Comparison of ENCODE assay signal across 29 cellular contexts in genomic region chr10:24579911-24580310, GRCh38.
DNase-seq lines count a peak whose midpoint lies in the region; ATAC-seq and TF ChIP-seq lines count a peak whose summit lies in the region.
"Had no signal": no experiment of that assay in that cellular context is flagged by ENCODE, and none has a peak within 500 bp of the region (broad histone marks: within the 10 kb centered on the region; RNA-seq: fewer than 3 reads in every experiment).

No MANE protein-coding gene starts in this region.

- H3K27ac ChIP-seq in left ventricle myocardium inferior (replicated peaks), result no peak overlapping the region
- H3K27ac ChIP-seq: ascending aorta, cardiac muscle cell, heart left ventricle, HL-60, right atrium auricular region, VCaP had no signal

- H3K27me3 ChIP-seq in left ventricle myocardium inferior (ENCODE audit: low read depth), result no peaks in the 10 kb centered on the region
- H3K27me3 ChIP-seq: ascending aorta, cardiac muscle cell, heart left ventricle, right atrium auricular region had no signal

- no peak for TF ChIP-seq CTCF in left ventricle myocardium inferior (IDR thresholded peaks at IDR 0.05; ENCODE audit: borderline replicate concordance)

- peaks cover 12% of the 10 kb centered on the region for H3K36me3 ChIP-seq in left ventricle myocardium inferior
- H3K36me3 ChIP-seq: cardiac muscle cell had no signal

- no peaks in the 10 kb centered on the region for H3K9me3 ChIP-seq in left ventricle myocardium inferior (replicated peaks)
- H3K9me3 ChIP-seq: ascending aorta, heart left ventricle, right atrium auricular region had no signal

- no peak overlapping the region for H3K4me3 ChIP-seq in left ventricle myocardium inferior
- H3K4me3 ChIP-seq: ascending aorta, cardiac muscle cell, heart left ventricle, right atrium auricular region had no signal

- ATAC-seq in HG03439 (IDR thresholded peaks at IDR 0.05; ENCODE audit: unreplicated experiment), result no peak
- ATAC-seq: esophagus mucosa; heart left ventricle; stimulated activated naive B cell treated with anti-CD40 and anti-IgM and Interleukin-4, amounts not matched to agents 10 μg/mL and 1 μg/mL and 100 μg/mL, for 72 hours had no signal

- peaks cover 2% of the 10 kb centered on the region for H3K4me1 ChIP-seq in left ventricle myocardium inferior
- H3K4me1 ChIP-seq: ascending aorta, heart left ventricle, right atrium auricular region had no signal

- peak; percentile 13 for DNase-seq in NCI-H82 (lab: John Stamatoyannopoulos, UW)
- DNase-seq in NCI-H82 treated with DMSO at 0.1 percent for 48 hours (lab: John Stamatoyannopoulos, UW; ENCODE audit: unreplicated experiment), result no peak
- peak; percentile 70 for DNase-seq in cerebellum (ENCODE audit: low spot score)
- DNase-seq in left kidney (ENCODE audit: low read depth, low spot score), result peak; percentile 33
- DNase-seq in NCI-H1105 (lab: John Stamatoyannopoulos, UW), result no peak
- no peak for DNase-seq in left ventricle myocardium inferior
- DNase-seq in COR-L47 (lab: John Stamatoyannopoulos, UW), result no peak
- DNase-seq: activated CD4-positive, alpha-beta T cell treated with anti-CD3 and anti-CD28 coated beads, Interleukin-2, amount 10 ng/mL, durations not matched to agents 7 days and 5 days; activated effector memory CD4-positive, alpha-beta T cell treated with anti-CD3 and anti-CD28 coated beads, Interleukin-2, amount 50 U/mL, for 16 hours; activated naive CD8-positive, alpha-beta T cell treated with anti-CD3 and anti-CD28 coated beads, Interleukin-2, amount 10 ng/mL, durations not matched to agents 7 days and 5 days; endodermal cell; foreskin fibroblast; heart left ventricle; Karpas-422; mammary epithelial cell; NCI-H1436 treated with DMSO at 0.1 percent for 48 hours; NCI-H2081 treated with DMSO at 0.1 percent for 48 hours; NCI-H774; posterior cingulate gyrus; small intestine; stimulated activated naive B cell treated with anti-CD40 and anti-IgM and Interleukin-4, amounts not matched to agents 10 μg/mL and 1 μg/mL and 100 μg/mL, for 72 hours; T-helper 9 cell had no signal

- intact Hi-C loops in left ventricle myocardium inferior (cut with micrococcal nuclease), result no loop called here

Comparison
In these comparisons a context has a peak if more than half of its experiments do, and no peak if none do; other contexts are left out.
1. DNase-seq: peak in NCI-H82 (single experiment), cerebellum (single experiment) and left kidney (single experiment); none in NCI-H82 treated with DMSO at 0.1 percent for 48 hours (single experiment), NCI-H1105 (single experiment), left ventricle myocardium inferior (single experiment) and COR-L47 (single experiment).